38 cellular contexts compared by ENCODE assay signal in the genomic region with DNA sequence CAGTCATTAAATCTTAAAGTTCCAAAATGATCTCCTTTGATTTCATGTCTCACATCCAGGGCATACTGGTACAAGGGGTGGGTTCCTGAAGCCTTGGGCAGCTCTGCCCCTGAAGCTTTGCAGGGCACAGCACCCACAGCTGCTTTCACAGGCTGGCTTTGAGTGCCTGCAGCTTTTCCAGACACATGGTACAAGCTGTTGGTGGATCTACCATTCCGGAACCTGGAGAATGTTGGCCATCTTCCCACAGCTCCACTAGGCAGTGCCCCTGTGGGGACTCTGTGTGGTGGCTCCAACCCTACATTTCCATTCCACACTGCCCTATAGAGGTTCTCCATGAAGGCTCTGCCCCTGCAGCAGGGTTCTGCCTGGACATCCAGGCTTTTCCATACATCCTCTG.
"Had no signal": no experiment of that assay in that cellular context is flagged by ENCODE, and none has a peak within 500 bp of the region (broad histone marks: within the 10 kb centered on the region; RNA-seq: fewer than 3 reads in every experiment).

No MANE protein-coding gene starts in this region.

- H3K27me3 Mint-ChIP-seq: activated naive CD4-positive, alpha-beta T cell treated with anti-CD3 and anti-CD28 coated beads, Interleukin-2, amount 10 ng/mL, durations not matched to agents 7 days and 5 days; activated naive CD8-positive, alpha-beta T cell treated with anti-CD3 and anti-CD28 coated beads for 36 hours had no signal

- H3K4me1 Mint-ChIP-seq: activated naive CD4-positive, alpha-beta T cell treated with anti-CD3 and anti-CD28 coated beads, Interleukin-2, amount 10 ng/mL, durations not matched to agents 7 days and 5 days; activated naive CD4-positive, alpha-beta T cell treated with anti-CD3 and anti-CD28 coated beads, Interleukin-2, amount 50 U/mL, for 24 hours; activated naive CD8-positive, alpha-beta T cell treated with anti-CD3 and anti-CD28 coated beads for 36 hours; activated naive CD8-positive, alpha-beta T cell treated with anti-CD3 and anti-CD28 coated beads, Interleukin-2, amount 10 ng/mL, durations not matched to agents 7 days and 5 days; activated naive CD8-positive, alpha-beta T cell treated with anti-CD3 and anti-CD28 coated beads, Interleukin-2, amount 50 U/mL, for 24 hours; activated T-helper 17 cell treated with anti-CD3 and anti-CD28 coated beads, Interleukin-2, amount 50 U/mL, for 72 hours; brain; central memory CD8-positive, alpha-beta T cell had no signal

- H3K27me3 ChIP-seq: adrenal gland, ascending aorta, body of pancreas, brain microvascular endothelial cell, breast epithelium, cardiac muscle cell had no signal

- H3K9me3 Mint-ChIP-seq: activated T-helper 2 cell treated with anti-CD3 and anti-CD28 coated beads, Interferon-gamma antibody, Interleukin-2, Interleukin-4, amounts not matched to agents 10 μg/mL and 5 μg/mL and 100 μg/mL, durations not matched to agents 14 hours and 24 hours and 36 hours had no signal

- DNase-seq: activated effector memory CD4-positive, alpha-beta T cell treated with anti-CD3 and anti-CD28 coated beads, Interleukin-2, amount 50 U/mL, for 16 hours; activated effector memory CD4-positive, alpha-beta T cell treated with Interleukin-2 at 50 U/mL for 16 hours; activated gamma-delta T cell; activated gamma-delta T cell treated with Interleukin-2 at 50 U/mL for 16 hours; activated naive CD4-positive, alpha-beta T cell; activated naive CD4-positive, alpha-beta T cell treated with anti-CD3 and anti-CD28 coated beads for 36 hours; activated naive CD4-positive, alpha-beta T cell treated with anti-CD3 and anti-CD28 coated beads, Interleukin-2, amount 10 ng/mL, durations not matched to agents 7 days and 5 days; activated naive CD4-positive, alpha-beta T cell treated with anti-CD3 and anti-CD28 coated beads, Interleukin-2, amount 50 U/mL, for 16 hours; activated naive CD4-positive, alpha-beta T cell treated with Interleukin-2 at 50 U/mL for 16 hours; activated naive CD8-positive, alpha-beta T cell treated with anti-CD3 and anti-CD28 coated beads for 36 hours; activated naive CD8-positive, alpha-beta T cell treated with anti-CD3 and anti-CD28 coated beads, Interleukin-2, amount 10 ng/mL, durations not matched to agents 7 days and 5 days; activated naive CD8-positive, alpha-beta T cell treated with anti-CD3 and anti-CD28 coated beads, Interleukin-2, amount 50 U/mL, for 24 hours; activated T-cell treated with anti-CD3 and anti-CD28 coated beads, Interleukin-2, amount 50 U/mL, for 1 hour; activated T-cell treated with anti-CD3 and anti-CD28 coated beads, Interleukin-2, amount 50 U/mL, for 24 hours; activated T-cell treated with anti-CD3 and anti-CD28 coated beads, Interleukin-2, amount 50 U/mL, for 4 hours; activated T-cell treated with anti-CD3 and anti-CD28 coated beads, Interleukin-2, amount 50 U/mL, for 48 hours; activated T-cell treated with anti-CD3 and anti-CD28 coated beads, Interleukin-2, amount 50 U/mL, for 72 hours; adrenal gland; amniotic stem cell; amygdala; anterior cingulate cortex; aorta; body of pancreas; brain microvascular endothelial cell; caudate nucleus; central memory CD4-positive, alpha-beta T cell; cerebellar nuclear complex had no signal

- H3K36me3 ChIP-seq: adrenal gland, ascending aorta, brain microvascular endothelial cell, breast epithelium, cardiac muscle cell had no signal

- H3K27ac Mint-ChIP-seq: activated naive CD4-positive, alpha-beta T cell treated with anti-CD3 and anti-CD28 coated beads for 36 hours; activated naive CD4-positive, alpha-beta T cell treated with anti-CD3 and anti-CD28 coated beads, Interleukin-2, amount 10 ng/mL, durations not matched to agents 7 days and 5 days; activated naive CD4-positive, alpha-beta T cell treated with anti-CD3 and anti-CD28 coated beads, Interleukin-2, amount 50 U/mL, for 24 hours; activated naive CD4-positive, alpha-beta T cell treated with anti-CD3 and anti-CD28 coated beads, Interleukin-2, amount 50 U/mL, for 72 hours; activated naive CD8-positive, alpha-beta T cell; activated naive CD8-positive, alpha-beta T cell treated with anti-CD3 and anti-CD28 coated beads for 36 hours; activated naive CD8-positive, alpha-beta T cell treated with anti-CD3 and anti-CD28 coated beads, Interleukin-2, amount 10 ng/mL, durations not matched to agents 7 days and 5 days; activated naive CD8-positive, alpha-beta T cell treated with anti-CD3 and anti-CD28 coated beads, Interleukin-2, amount 50 U/mL, for 24 hours; activated T-cell treated with anti-CD3 and anti-CD28 coated beads, Interleukin-2, amount 50 U/mL, for 24 hours; activated T-cell treated with anti-CD3 and anti-CD28 coated beads, Interleukin-2, amount 50 U/mL, for 72 hours; activated T-helper 1 cell treated with anti-CD3 and anti-CD28 coated beads, Interleukin-12 subunit alpha, Interleukin-12 subunit beta, Interleukin-2, Interleukin-4 antibody, amounts not matched to agents 30 ng/mL and 10 ng/mL and 1 ng/mL, durations not matched to agents 14 hours and 24 hours and 36 hours; activated T-helper 17 cell treated with anti-CD3 and anti-CD28 coated beads, Interleukin-2, amount 50 U/mL, for 72 hours; activated T-helper 2 cell treated with anti-CD3 and anti-CD28 coated beads, Interferon-gamma antibody, Interleukin-2, Interleukin-4, amounts not matched to agents 10 μg/mL and 5 μg/mL and 100 μg/mL, durations not matched to agents 14 hours and 24 hours and 36 hours; brain had no signal

- H3K27ac ChIP-seq: adrenal gland, ascending aorta, body of pancreas, brain microvascular endothelial cell, breast epithelium, cardiac muscle cell had no signal

- H3K4me3 Mint-ChIP-seq: activated naive CD4-positive, alpha-beta T cell treated with anti-CD3 and anti-CD28 coated beads for 36 hours; activated naive CD4-positive, alpha-beta T cell treated with anti-CD3 and anti-CD28 coated beads, Interleukin-2, amount 10 ng/mL, durations not matched to agents 7 days and 5 days; activated naive CD4-positive, alpha-beta T cell treated with anti-CD3 and anti-CD28 coated beads, Interleukin-2, amount 50 U/mL, for 24 hours; activated naive CD8-positive, alpha-beta T cell; activated naive CD8-positive, alpha-beta T cell treated with anti-CD3 and anti-CD28 coated beads for 36 hours; activated naive CD8-positive, alpha-beta T cell treated with anti-CD3 and anti-CD28 coated beads, Interleukin-2, amount 10 ng/mL, durations not matched to agents 7 days and 5 days; activated naive CD8-positive, alpha-beta T cell treated with anti-CD3 and anti-CD28 coated beads, Interleukin-2, amount 50 U/mL, for 24 hours; activated T-cell treated with anti-CD3 and anti-CD28 coated beads, Interleukin-2, amount 50 U/mL, for 24 hours; activated T-cell treated with anti-CD3 and anti-CD28 coated beads, Interleukin-2, amount 50 U/mL, for 4 hours; activated T-cell treated with anti-CD3 and anti-CD28 coated beads, Interleukin-2, amount 50 U/mL, for 72 hours; activated T-helper 1 cell treated with anti-CD3 and anti-CD28 coated beads, Interleukin-12 subunit alpha, Interleukin-12 subunit beta, Interleukin-2, Interleukin-4 antibody, amounts not matched to agents 30 ng/mL and 10 ng/mL and 1 ng/mL, durations not matched to agents 14 hours and 24 hours and 36 hours; activated T-helper 17 cell treated with anti-CD3 and anti-CD28 coated beads, Interleukin-2, amount 50 U/mL, for 72 hours; brain; central memory CD8-positive, alpha-beta T cell had no signal

- H3K4me3 ChIP-seq: adrenal gland, ascending aorta, body of pancreas, breast epithelium, cardiac muscle cell had no signal

- ATAC-seq: activated naive CD4-positive, alpha-beta T cell treated with anti-CD3 and anti-CD28 coated beads, Interleukin-2, amount 50 U/mL, for 72 hours; activated naive CD8-positive, alpha-beta T cell treated with anti-CD3 and anti-CD28 coated beads, Interleukin-2, amount 50 U/mL, for 24 hours; activated T-cell treated with anti-CD3 and anti-CD28 coated beads, Interleukin-2, amount 50 U/mL, for 4 hours; activated T-cell treated with anti-CD3 and anti-CD28 coated beads, Interleukin-2, amount 50 U/mL, for 72 hours; activated T-helper 17 cell treated with anti-CD3 and anti-CD28 coated beads, Interleukin-2, amount 50 U/mL, for 72 hours; body of pancreas had no signal

- H3K36me3 Mint-ChIP-seq: activated naive CD4-positive, alpha-beta T cell treated with anti-CD3 and anti-CD28 coated beads, Interleukin-2, amount 10 ng/mL, durations not matched to agents 7 days and 5 days; activated naive CD8-positive, alpha-beta T cell treated with anti-CD3 and anti-CD28 coated beads for 36 hours; activated naive CD8-positive, alpha-beta T cell treated with anti-CD3 and anti-CD28 coated beads, Interleukin-2, amount 10 ng/mL, durations not matched to agents 7 days and 5 days had no signal

- H3K9me3 ChIP-seq: adrenal gland had no signal

- H3K4me1 ChIP-seq: adrenal gland, ascending aorta, body of pancreas, breast epithelium had no signal
